ENCODE assay signal across 21 cellular contexts in genomic region chr7:130095812-130096211, GRCh38. TPM values are rescaled to one million over a fixed set of nuclear protein-coding genes. Genes with fewer than 3 reads are reported as not detected.
DNase-seq lines count a peak whose midpoint lies in the region; ATAC-seq and TF ChIP-seq lines count a peak whose summit lies in the region.
"Had no signal": no experiment of that assay in that cellular context is flagged by ENCODE, and none has a peak within 500 bp of the region (broad histone marks: within the 10 kb centered on the region; RNA-seq: fewer than 3 reads in every experiment).

No MANE protein-coding gene starts in this region.

- peaks cover 72% of the 10 kb centered on the region for H3K79me2 ChIP-seq in hepatocyte

- TF ChIP-seq CTCF in AG09309 (IDR thresholded peaks at IDR 0.05; ENCODE audit: control insufficient read depth, insufficient read depth, low read depth, low read length, missing control alignments) (no peak), hepatocyte (IDR thresholded peaks at IDR 0.05; ENCODE audit: poor library complexity) (no peak), left lung (IDR thresholded peaks at IDR 0.05) (no peak)

- 36% methylated on average over 1 of the region's 1 CpG for WGBS in hepatocyte (ENCODE audit: low lambda C conversion rate, missing lambda C conversion rate)

- ATAC-seq in HG03196 (IDR thresholded peaks at IDR 0.05; ENCODE audit: unreplicated experiment): no peak
- ATAC-seq in HG02970 (IDR thresholded peaks at IDR 0.05; ENCODE audit: low FRiP score, unreplicated experiment): no peak
- ATAC-seq in left lung: no peak
- ATAC-seq: left ventricle myocardium superior, Right ventricle myocardium inferior, T-helper 17 cell had no signal

- H3K4me3 ChIP-seq in AG09309 (ENCODE audit: control insufficient read depth, low read depth, low read length): no peak overlapping the region
- H3K4me3 ChIP-seq in adipocyte (ENCODE audit: low read length): no peak overlapping the region
- H3K4me3 ChIP-seq in hepatocyte: no peak overlapping the region
- no peak overlapping the region for H3K4me3 ChIP-seq in left lung
- H3K4me3 ChIP-seq: MG63, ovary had no signal

- no peak overlapping the region for H3K9ac ChIP-seq in adipocyte (ENCODE audit: low read length)

- intact Hi-C loops in left lung (cut with DNase I): no loop called here

- H3K9me3 ChIP-seq in adipocyte (ENCODE audit: control insufficient read depth, low read length): no peaks in the 10 kb centered on the region
- no peaks in the 10 kb centered on the region for H3K9me3 ChIP-seq in hepatocyte (ENCODE audit: low read depth)
- no peaks in the 10 kb centered on the region for H3K9me3 ChIP-seq in left lung
- H3K9me3 ChIP-seq: MG63, ovary had no signal

- H3K4me2 ChIP-seq in hepatocyte: no peak overlapping the region

- H2AFZ ChIP-seq in hepatocyte: no peak overlapping the region

- H3K9me2 ChIP-seq in hepatocyte (replicated peaks; ENCODE audit: insufficient read depth): no peaks in the 10 kb centered on the region

- peak overlapping the region; percentile 1 for H3K27ac ChIP-seq in hepatocyte
- H3K27ac ChIP-seq in left lung: no peak overlapping the region
- H3K27ac ChIP-seq: ovary had no signal

- H3K36me3 ChIP-seq in adipocyte (ENCODE audit: control insufficient read depth, insufficient read depth, low read length, severe bottlenecking) (peaks cover 3% of the 10 kb centered on the region), hepatocyte (replicated peaks; ENCODE audit: insufficient read depth, low read depth) (no peaks in the 10 kb centered on the region), left lung (peaks cover 0 to 3% of the 10 kb centered on the region in 2 donors)
- H3K36me3 ChIP-seq: MG63, ovary had no signal

- DNase-seq in AG09309 (ENCODE audit: low read depth) (peak; percentile 17), GM04503 (ENCODE audit: low read depth) (peak; percentile 56), adipocyte (ENCODE audit: low read depth) (peak; percentile 30), hepatocyte (ENCODE audit: low spot score) (no peak), SW 1271 (lab: John Stamatoyannopoulos, UW) (no peak), left lung (no peak)
- DNase-seq: activated B cell treated with CpG ODN at 0.5 μM for 24 hours; activated effector memory CD4-positive, alpha-beta T cell treated with Interleukin-2 at 50 U/mL for 16 hours; amniotic stem cell; DMS 273 treated with DMSO at 0.1 percent for 48 hours; GOT3; left ventricle myocardium superior; MG63; NCI-H510A; ovary; stimulated activated CD4-positive, alpha-beta T cell treated with anti-CD3 and anti-CD28 coated beads, Interleukin-4, amount 100 ng/mL, for 1 hour; stimulated activated CD8-positive, alpha-beta memory T cell treated with anti-CD3 and anti-CD28 coated beads, Interleukin-4, amount 100 ng/mL, for 48 hours; T-helper 17 cell had no signal

- H4K20me1 ChIP-seq in hepatocyte (ENCODE audit: insufficient read depth, poor library complexity, severe bottlenecking): no peaks in the 10 kb centered on the region

- H3K27me3 ChIP-seq in adipocyte (replicated peaks; ENCODE audit: control insufficient read depth, insufficient read depth, low read length): no peaks in the 10 kb centered on the region
- no peaks in the 10 kb centered on the region for H3K27me3 ChIP-seq in hepatocyte
- H3K27me3 ChIP-seq in left lung: no peaks in the 10 kb centered on the region
- H3K27me3 ChIP-seq: MG63, ovary had no signal

- H3K4me1 ChIP-seq in adipocyte (ENCODE audit: control insufficient read depth, insufficient read depth, low read length): no peaks in the 10 kb centered on the region
- H3K4me1 ChIP-seq in hepatocyte (ENCODE audit: insufficient read depth): no peaks in the 10 kb centered on the region
- H3K4me1 ChIP-seq in left lung: peaks cover 5 to 14% of the 10 kb centered on the region in 2 donors

RNA-seq across cellular contexts. Expression of gene KLHDC10, which starts 25.5 kb away (rescaled TPM):
- total RNA-seq in hepatocyte (25.1 and 29.0 TPM in 2 replicates), left lung (10 to 100 TPM; 33.3 to 36.3 TPM)
- polyA plus RNA-seq in hepatocyte: 7.2 and 8.0 TPM in 2 replicates

RNA-seq across cellular contexts. Expression of gene ZC3HC1, which starts 44.6 kb away (rescaled TPM):
- total RNA-seq in hepatocyte (18.8 and 31.1 TPM in 2 replicates), left lung (10 to 100 TPM; 10.9 to 13.7 TPM)
- 19.6 and 20.1 TPM in 2 replicates for polyA plus RNA-seq in hepatocyte

Comparison
In these comparisons a context has a peak if more than half of its experiments do, and no peak if none do; other contexts are left out.
1. DNase-seq: peak in AG09309 (single experiment), GM04503 (single experiment) and adipocyte (single experiment); none in hepatocyte (single experiment), SW 1271 (0 of 2) and left lung (0 of 2).